In the genomic region with DNA sequence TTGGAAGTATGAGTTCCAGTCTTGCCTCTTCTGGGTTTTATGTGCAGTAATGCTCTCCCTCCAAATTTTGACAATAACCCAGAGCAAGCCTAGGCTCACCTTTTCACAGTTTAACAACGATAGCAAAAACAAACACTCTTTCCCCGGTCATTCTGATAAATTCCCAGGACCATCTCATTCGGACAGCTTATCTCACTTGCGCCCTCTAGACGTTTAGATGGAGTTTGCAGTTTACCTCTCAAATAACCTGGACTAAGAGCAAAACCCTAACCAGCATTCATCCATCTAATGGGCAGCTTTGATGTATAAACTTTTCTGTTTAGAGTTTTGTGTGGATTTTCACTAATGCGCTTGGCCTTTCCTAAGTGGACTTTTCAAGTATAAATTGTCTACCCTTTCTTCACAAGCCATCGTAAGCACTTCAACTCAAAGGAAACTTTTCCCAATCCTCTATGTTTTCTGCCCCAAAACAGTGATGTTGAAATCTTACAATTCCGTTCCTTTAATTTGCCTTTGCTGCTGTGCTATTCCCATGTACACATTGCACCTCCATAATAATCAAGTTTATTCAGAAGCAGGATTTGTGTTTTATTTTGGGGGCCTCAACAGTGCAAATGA, we compare ENCODE assay signal across 8 cellular contexts.
DNase-seq lines count a peak whose midpoint lies in the region; ATAC-seq, FAIRE-seq and TF ChIP-seq lines count a peak whose summit lies in the region.

No MANE protein-coding gene starts in this region.

- peak; percentile 90 for FAIRE-seq in GM19239 (lab: Jason Lieb, UNC)

- H3K9me3 ChIP-seq in fibroblast of lung (ENCODE audit: control insufficient read depth, insufficient read depth, low read depth, low read length) (no peaks in the 10 kb centered on the region), stomach (peaks cover 0 to 5% (median 5%) of the 10 kb centered on the region in 4 donors)

- H3K27ac ChIP-seq in fibroblast of lung (ENCODE audit: insufficient read depth, low read length) (no peak overlapping the region), stomach (no peak overlapping the region)

- POLR2A ChIA-PET in AG04449 (lab: Yijun Ruan, JAX): no interaction called here

- no peak overlapping the region for H3K9ac ChIP-seq in fibroblast of lung (ENCODE audit: insufficient read depth, low read length)

- no peaks in the 10 kb centered on the region for H3K79me2 ChIP-seq in fibroblast of lung (ENCODE audit: control insufficient read depth, insufficient read depth, low read length)

- no peak overlapping the region for H3K4me3 ChIP-seq in AG04449 (ENCODE audit: low read depth, low read length)
- no peak overlapping the region for H3K4me3 ChIP-seq in fibroblast of lung (replicated peaks in 1 of 4; ENCODE audit: control extremely low read depth in 1 of 4, insufficient read depth in 1 of 4, low read depth in 3 of 4, low read length in 4 of 4)
- no peak overlapping the region for H3K4me3 ChIP-seq in stomach

- intact Hi-C loops in stomach (cut with DNase I; ENCODE audit: low total_unique reads): no loop called here

- no peak for TF ChIP-seq POLR2A in stomach (IDR thresholded peaks at IDR 0.05)

- WGBS in stomach, 5 donors: 44 to 55% (median 51%) methylated on average over 8 of the region's 8 CpGs

- H3K4me1 ChIP-seq in fibroblast of lung (ENCODE audit: control insufficient read depth, extremely low read depth, insufficient read depth, low read length) (no peaks in the 10 kb centered on the region), stomach (no peaks in the 10 kb centered on the region)

- CTCF ChIA-PET in AG04449 (lab: Yijun Ruan, JAX): interaction anchor here (1.0 to 1.8 kb wide), 4 partner anchors 9 to 258 kb away, joined by 3 to 5 read pairs (median 3); no protein-coding TSS in a partner anchor

- H3K36me3 ChIP-seq in fibroblast of lung (ENCODE audit: control insufficient read depth, insufficient read depth, low read length) (no peaks in the 10 kb centered on the region), stomach (peaks cover 0 to 7% (median 3%) of the 10 kb centered on the region in 4 donors)

- peak overlapping the region; percentile 47 for H2AFZ ChIP-seq in fibroblast of lung (ENCODE audit: low read length)

- ATAC-seq in HG02840 (IDR thresholded peaks at IDR 0.05; ENCODE audit: low FRiP score, unreplicated experiment) (no peak), GM21528 (IDR thresholded peaks at IDR 0.05; ENCODE audit: low FRiP score, unreplicated experiment) (no peak)

- DNase-seq in AG04449 (ENCODE audit: low read depth, low spot score): no peak
- no peak for DNase-seq in GM19239 (ENCODE audit: insufficient read length, low spot score)
- DNase-seq in NCI-H748 treated with DMSO at 0.1 percent for 48 hours (lab: John Stamatoyannopoulos, UW): peak; percentile 7
- peak; percentile 5 to 43 for DNase-seq in fibroblast of lung (ENCODE audit: low read depth in 2 of 2)
- DNase-seq in stomach: no peak
- no peak for DNase-seq in NCI-H1436 treated with DMSO at 0.1 percent for 48 hours (lab: John Stamatoyannopoulos, UW)

- H3K27me3 ChIP-seq in fibroblast of lung (ENCODE audit: control insufficient read depth, insufficient read depth, low read length) (no peaks in the 10 kb centered on the region), stomach (no peaks in the 10 kb centered on the region)

- TF ChIP-seq CTCF in AG04449 (IDR thresholded peaks at IDR 0.05; ENCODE audit: insufficient read depth, low read length, missing control alignments) (peak; percentile 46), fibroblast of lung (conservative IDR thresholded peaks at IDR 0.05 in 1 of 2, IDR thresholded peaks at IDR 0.05 in 1 of 2; ENCODE audit: low read depth in 1 of 2, low read length in 2 of 2) (peak; percentile 47 to 74), stomach (IDR thresholded peaks at IDR 0.05) (peak in 4 of 7 experiments; percentile 15 to 48 (median 34))

- H3K4me2 ChIP-seq in fibroblast of lung (ENCODE audit: extremely low read depth, insufficient read depth, low read length): no peak overlapping the region

- no peaks in the 10 kb centered on the region for H4K20me1 ChIP-seq in fibroblast of lung (ENCODE audit: control insufficient read depth, extremely low read depth, insufficient read depth, low read length)

- TF ChIP-seq EP300 in stomach (IDR thresholded peaks at IDR 0.05): no peak

Comparison
In these comparisons a context has a peak if more than half of its experiments do, and no peak if none do; other contexts are left out.
1. DNase-seq: peak in NCI-H748 treated with DMSO at 0.1 percent for 48 hours (single experiment) and fibroblast of lung (2 of 2); none in AG04449 (single experiment), GM19239 (single experiment), stomach (single experiment) and NCI-H1436 treated with DMSO at 0.1 percent for 48 hours (single experiment).
2. Peak in every context shown above with its lines, with median percentiles within 50 percentile points of each other: CTCF ChIP-seq.